ENCODE assay signal across 17 cellular contexts in genomic region chr10:111151595-111151994, GRCh38.
DNase-seq lines count a peak whose midpoint lies in the region; ATAC-seq and TF ChIP-seq lines count a peak whose summit lies in the region.
"Had no signal": no experiment of that assay in that cellular context is flagged by ENCODE, and none has a peak within 500 bp of the region (broad histone marks: within the 10 kb centered on the region; RNA-seq: fewer than 3 reads in every experiment).

No MANE protein-coding gene starts in this region.

- ATAC-seq in HG03045 (IDR thresholded peaks at IDR 0.05; ENCODE audit: unreplicated experiment), result no peak
- ATAC-seq: GM12878, T-cell had no signal

- peaks cover 4% of the 10 kb centered on the region; the same call in 1 of the 2 replicates for H3K27me3 ChIP-seq in BE2C

- in situ Hi-C loops in G401 (cut with HindIII; ENCODE audit: low sequenced_read_pairs), result no loop called here

- peaks cover 6% of the 10 kb centered on the region; the same call in 1 of the 2 replicates for H3K4me1 ChIP-seq in BE2C

- H3K9me3 Mint-ChIP-seq in nephron progenitor cell, result no peaks in the 10 kb centered on the region
- H3K9me3 Mint-ChIP-seq: T-cell had no signal

- H3K4me3 ChIP-seq in BE2C (ENCODE audit: low read depth, low read length), result no peak overlapping the region
- H3K4me3 ChIP-seq: GM12878, GM23248 had no signal

- no peaks in the 10 kb centered on the region for H3K36me3 Mint-ChIP-seq in nephron progenitor cell (ENCODE audit: low read depth)
- H3K36me3 Mint-ChIP-seq: T-cell had no signal

- no peaks in the 10 kb centered on the region for H3K9me3 ChIP-seq in BE2C
- H3K9me3 ChIP-seq: SK-N-SH had no signal

- H3K36me3 ChIP-seq in BE2C, result no peaks in the 10 kb centered on the region

- peaks cover 27% of the 10 kb centered on the region for H3K4me1 Mint-ChIP-seq in nephron progenitor cell

- H3K27ac Mint-ChIP-seq in nephron progenitor cell, result no peak overlapping the region
- H3K27ac Mint-ChIP-seq: T-cell had no signal

- TF ChIP-seq CTCF in nephron progenitor cell (IDR thresholded peaks at IDR 0.05) (no peak), BE2C (IDR thresholded peaks at IDR 0.05; ENCODE audit: low read depth, low read length) (no peak)

- H3K4me3 Mint-ChIP-seq in nephron progenitor cell, result no peak overlapping the region
- H3K4me3 Mint-ChIP-seq: T-cell had no signal

- DNase-seq in COR-L47 (lab: John Stamatoyannopoulos, UW), result peak; percentile 2
- DNase-seq in G401 (ENCODE audit: low spot score), result peak; percentile 58
- peak; percentile 42 for DNase-seq in cerebellar cortex (ENCODE audit: low spot score)
- DNase-seq in nephron progenitor cell, result peak; percentile 14
- DNase-seq in CD1c-positive myeloid dendritic cell (ENCODE audit: extremely low spot score), result no peak
- no peak for DNase-seq in BE2C
- DNase-seq: ACHN, GM23248, NCI-H1048, NCI-H1694 treated with DMSO at 0.1 percent for 48 hours, NCI-H446, NCI-H774, SHP77, SK-N-SH, T-cell had no signal

- peaks cover 19% of the 10 kb centered on the region for H3K27me3 Mint-ChIP-seq in nephron progenitor cell (ENCODE audit: low read depth, poor library complexity)

Comparison
In these comparisons a context has a peak if more than half of its experiments do, and no peak if none do; other contexts are left out.
1. DNase-seq: peak in COR-L47 (single experiment), G401 (single experiment), cerebellar cortex (single experiment) and nephron progenitor cell (single experiment); none in CD1c-positive myeloid dendritic cell (single experiment) and BE2C (single experiment).